1 cellular context compared by ENCODE assay signal in genomic region chr15:59689626-59690236, GRCh38.
TF ChIP-seq lines count a peak whose summit lies in the region.

No MANE protein-coding gene starts in this region.

TF ChIP-seq in K562, 482 proteins besides CTCF, POLR2A, EP300 and RAD21 (continued from another document and continues in another):
- peak; percentile 29; the same call in 1 of the 2 replicates for TF ChIP-seq MGA (IDR thresholded peaks at IDR 0.05)
- no peak for TF ChIP-seq RBM34 (IDR thresholded peaks at IDR 0.05; ENCODE audit: borderline replicate concordance, insufficient read depth, low read length)
- no peak for TF ChIP-seq ZNF699 (CRISPR knock-in tag; IDR thresholded peaks at IDR 0.05; ENCODE audit: insufficient replicate concordance)
- no peak for TF ChIP-seq SRSF7 (optimal IDR thresholded peaks at IDR 0.05; ENCODE audit: low read depth, low read length)
- no peak for TF ChIP-seq ASH1L (IDR thresholded peaks at IDR 0.05; ENCODE audit: borderline replicate concordance, low read depth, partially characterized antibody)
- TF ChIP-seq ZNF384 (IDR thresholded peaks at IDR 0.05; ENCODE audit: low read depth, low read length), result no peak
- TF ChIP-seq SMARCC2 (IDR thresholded peaks at IDR 0.05; ENCODE audit: low read depth), result no peak
- no peak for TF ChIP-seq CBFB (CRISPR knock-in tag; IDR thresholded peaks at IDR 0.05)
- no peak for TF ChIP-seq HNRNPH1 (optimal IDR thresholded peaks at IDR 0.05; ENCODE audit: low read depth, low read length)
- TF ChIP-seq HMBOX1 (IDR thresholded peaks at IDR 0.05), result peak; percentile 59
- TF ChIP-seq, protein P1, sequence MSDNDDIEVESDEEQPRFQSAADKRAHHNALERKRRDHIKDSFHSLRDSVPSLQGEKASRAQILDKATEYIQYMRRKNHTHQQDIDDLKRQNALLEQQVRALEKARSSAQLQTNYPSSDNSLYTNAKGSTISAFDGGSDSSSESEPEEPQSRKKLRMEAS (CRISPR knock-in tag; IDR thresholded peaks at IDR 0.05), result no peak
- no peak for TF ChIP-seq SAFB2 (IDR thresholded peaks at IDR 0.05; ENCODE audit: borderline replicate concordance, low read depth, low read length, severe bottlenecking)
- TF ChIP-seq BRD4 (IDR thresholded peaks at IDR 0.05), result no peak
- TF ChIP-seq C11orf30 (IDR thresholded peaks at IDR 0.05; ENCODE audit: low read depth), result no peak
- 0 out of 2 replicates have a peak, but pooled peaks have one; percentile 44 for TF ChIP-seq EHMT2 (IDR thresholded peaks at IDR 0.05)
- TF ChIP-seq ELF4 (CRISPR knock-in tag; IDR thresholded peaks at IDR 0.05), result 0 out of 2 replicates have a peak, but pooled peaks have one; percentile 12
- TF ChIP-seq CHD2 (IDR thresholded peaks at IDR 0.05; ENCODE audit: low read depth, low read length), result no peak
- no peak for TF ChIP-seq SIRT6 (IDR thresholded peaks at IDR 0.05; ENCODE audit: low read depth, low read length)
- no peak for TF ChIP-seq ZNF778 (CRISPR knock-in tag; IDR thresholded peaks at IDR 0.05)
- no peak for TF ChIP-seq GABPA (tag; conservative IDR thresholded peaks at IDR 0.05; ENCODE audit: low read depth)
- TF ChIP-seq ZNF407 (IDR thresholded peaks at IDR 0.05; ENCODE audit: low read depth), result no peak
- TF ChIP-seq HCFC1 (IDR thresholded peaks at IDR 0.05; ENCODE audit: low read depth, low read length), result no peak
- TF ChIP-seq GATA2 (CRISPR knock-in tag; IDR thresholded peaks at IDR 0.05), result no peak
- TF ChIP-seq ZNF232 (CRISPR knock-in tag; IDR thresholded peaks at IDR 0.05), result no peak
- no peak; the same call in none of the 2 replicates for TF ChIP-seq LCOR (CRISPR knock-in tag; IDR thresholded peaks at IDR 0.05)
- TF ChIP-seq POLR2B (IDR thresholded peaks at IDR 0.05; ENCODE audit: low read depth, partially characterized antibody), result peak; percentile 57
- no peak; the same call in 1 of the 2 replicates for TF ChIP-seq KLF6 (CRISPR knock-in tag; IDR thresholded peaks at IDR 0.05; ENCODE audit: borderline replicate concordance)
- TF ChIP-seq KAT7 (CRISPR knock-in tag; IDR thresholded peaks at IDR 0.05; ENCODE audit: borderline replicate concordance), result no peak
- no peak for TF ChIP-seq HMG20A (CRISPR knock-in tag; conservative IDR thresholded peaks at IDR 0.05)
- no peak for TF ChIP-seq BCL6 (CRISPR knock-in tag; IDR thresholded peaks at IDR 0.05)
